In genomic region chr1:98405581-98406059, GRCh38 we compare ENCODE assay signal across 9 cellular contexts.
DNase-seq lines count a peak whose midpoint lies in the region; ATAC-seq, FAIRE-seq and TF ChIP-seq lines count a peak whose summit lies in the region.
"Had no signal": no experiment of that assay in that cellular context is flagged by ENCODE, and none has a peak within 500 bp of the region (broad histone marks: within the 10 kb centered on the region; RNA-seq: fewer than 3 reads in every experiment).

No MANE protein-coding gene starts in this region.

- no peaks in the 10 kb centered on the region for H3K9me3 ChIP-seq in CD8-positive, alpha-beta memory T cell (ENCODE audit: low read length)
- H3K9me3 ChIP-seq in astrocyte (ENCODE audit: insufficient read depth, low read depth, low read length) (no peaks in the 10 kb centered on the region), heart right ventricle (no peaks in the 10 kb centered on the region)

- CTCF ChIA-PET in CD8-positive, alpha-beta memory T cell (lab: Charles Lee): no interaction called here

- H3K36me3 ChIP-seq in CD8-positive, alpha-beta memory T cell (ENCODE audit: insufficient read depth, low read length): no peaks in the 10 kb centered on the region
- H3K36me3 ChIP-seq in astrocyte (ENCODE audit: insufficient read depth, low read length) (no peaks in the 10 kb centered on the region), heart right ventricle (no peaks in the 10 kb centered on the region)

- peak overlapping the region in 5 of 7 donors; percentile 61 to 79 (median 66) for H3K4me3 Mint-ChIP-seq in CD8-positive, alpha-beta memory T cell
- no peak overlapping the region for H3K4me3 Mint-ChIP-seq in astrocyte (ENCODE audit: unreplicated experiment)

- TF ChIP-seq CTCF in astrocyte (IDR thresholded peaks at IDR 0.05; ENCODE audit: insufficient read depth, low read depth, low read length): no peak
- TF ChIP-seq CTCF in heart right ventricle (IDR thresholded peaks at IDR 0.05): no peak

- peaks cover 0 to 2% (median 0%) of the 10 kb centered on the region in 5 donors for H3K9me3 Mint-ChIP-seq in CD8-positive, alpha-beta memory T cell
- H3K9me3 Mint-ChIP-seq in astrocyte (ENCODE audit: unreplicated experiment): no peaks in the 10 kb centered on the region

- no peaks in the 10 kb centered on the region for H4K20me1 ChIP-seq in astrocyte (ENCODE audit: insufficient read depth, low read length)

- no peak overlapping the region for H3K27ac ChIP-seq in CD8-positive, alpha-beta memory T cell (ENCODE audit: low read depth, low read length)
- no peak overlapping the region for H3K27ac ChIP-seq in astrocyte (ENCODE audit: low read depth, low read length)
- H3K27ac ChIP-seq in heart right ventricle: no peak overlapping the region

- ATAC-seq in GM21360 (IDR thresholded peaks at IDR 0.05; ENCODE audit: unreplicated experiment) (peak; percentile 72), HG03342 (IDR thresholded peaks at IDR 0.05; ENCODE audit: unreplicated experiment) (peak; percentile 74), heart right ventricle (no peak), HG02981 (IDR thresholded peaks at IDR 0.05; ENCODE audit: unreplicated experiment) (no peak)

- H3K27me3 ChIP-seq in CD8-positive, alpha-beta memory T cell (ENCODE audit: insufficient read depth, low read length, poor library complexity, severe bottlenecking): no peaks in the 10 kb centered on the region
- H3K27me3 ChIP-seq in astrocyte (ENCODE audit: insufficient read depth, low read length) (no peaks in the 10 kb centered on the region), heart right ventricle (no peaks in the 10 kb centered on the region)

- H3K9ac ChIP-seq in astrocyte (ENCODE audit: low read length): no peak overlapping the region

- H3K79me2 ChIP-seq in astrocyte (ENCODE audit: insufficient read depth, low read length): no peaks in the 10 kb centered on the region

- POLR2A ChIA-PET in CD8-positive, alpha-beta memory T cell (lab: Charles Lee): no interaction called here

- peak overlapping the region; percentile 2 for H3K4me2 ChIP-seq in astrocyte (ENCODE audit: low read length)

- no peaks in the 10 kb centered on the region for H3K4me1 ChIP-seq in CD8-positive, alpha-beta memory T cell (ENCODE audit: insufficient read depth, low read length)
- H3K4me1 ChIP-seq in astrocyte (ENCODE audit: insufficient read depth, low read length) (no peaks in the 10 kb centered on the region), heart right ventricle (peaks cover 0 to 22% (median 0%) of the 10 kb centered on the region in 9 donors)

- intact Hi-C loops in heart right ventricle (cut with DNase I): no loop called here

- H2AFZ ChIP-seq in astrocyte (ENCODE audit: low read depth, low read length): no peak overlapping the region

- H3K36me3 Mint-ChIP-seq in CD8-positive, alpha-beta memory T cell: no peaks in the 10 kb centered on the region
- no peaks in the 10 kb centered on the region for H3K36me3 Mint-ChIP-seq in astrocyte (ENCODE audit: low read depth, unreplicated experiment)

- H3K4me1 Mint-ChIP-seq in CD8-positive, alpha-beta memory T cell: peaks cover 21 to 43% (median 35%) of the 10 kb centered on the region in 3 donors
- H3K4me1 Mint-ChIP-seq in astrocyte (ENCODE audit: low read depth, unreplicated experiment): peaks cover 4% of the 10 kb centered on the region

- no peak for FAIRE-seq in astrocyte (lab: Jason Lieb, UNC)

- H3K27me3 Mint-ChIP-seq in CD8-positive, alpha-beta memory T cell: no peaks in the 10 kb centered on the region
- no peaks in the 10 kb centered on the region for H3K27me3 Mint-ChIP-seq in astrocyte (ENCODE audit: low read depth, unreplicated experiment)

- no peak overlapping the region for H3K4me3 ChIP-seq in CD8-positive, alpha-beta memory T cell (ENCODE audit: low read length)
- H3K4me3 ChIP-seq in astrocyte (ENCODE audit: insufficient read depth, low read depth, low read length) (no peak overlapping the region), heart right ventricle (no peak overlapping the region)

- no peak for DNase-seq in CD8-positive, alpha-beta memory T cell
- DNase-seq in astrocyte (ENCODE audit: low read depth): no peak
- no peak for DNase-seq in T1000 (lab: John Stamatoyannopoulos, UW)
- no peak for DNase-seq in heart right ventricle
- no peak for DNase-seq in stimulated activated CD4-positive, alpha-beta T cell treated with anti-CD3 and anti-CD28 coated beads, Interleukin-4, amount 100 ng/mL, for 4 hours
- DNase-seq: T-helper 9 cell had no signal

- WGBS in heart right ventricle, 2 donors: 36 to 39% methylated on average over 3 of the region's 3 CpGs

- H3K27ac Mint-ChIP-seq in CD8-positive, alpha-beta memory T cell: peak overlapping the region; percentile 8 to 95 (median 81)
- peak overlapping the region; percentile 76 for H3K27ac Mint-ChIP-seq in astrocyte (ENCODE audit: unreplicated experiment)

Comparison
In these comparisons a context has a peak if more than half of its experiments do, and no peak if none do; other contexts are left out.
1. ATAC-seq: peak in GM21360 (single experiment) and HG03342 (single experiment); none in heart right ventricle (0 of 8) and HG02981 (single experiment).